ENCODE assay signal across 9 cellular contexts in the genomic region with DNA sequence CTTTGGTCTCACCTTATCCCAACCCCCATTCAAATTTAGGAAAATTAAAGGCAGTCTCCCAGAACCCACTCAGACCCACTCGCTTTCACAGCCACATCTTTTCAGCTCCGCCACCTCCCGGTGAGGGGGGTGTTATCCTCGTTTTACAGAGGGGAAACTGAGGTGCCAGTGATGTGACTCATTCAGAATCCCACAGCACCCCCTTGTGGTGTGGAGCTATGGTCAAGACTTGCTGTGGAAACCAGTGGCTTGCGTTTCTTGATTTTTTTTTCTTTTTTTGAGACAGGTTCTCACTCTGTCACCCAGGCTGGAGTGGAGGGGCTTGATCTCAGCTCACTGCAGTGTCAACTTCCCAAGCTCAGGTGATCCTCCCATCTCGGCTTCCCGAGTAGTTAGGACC. TPM values are rescaled to one million over a fixed set of nuclear protein-coding genes. Genes with fewer than 3 reads are reported as not detected.
DNase-seq lines count a peak whose midpoint lies in the region; ATAC-seq, FAIRE-seq and TF ChIP-seq lines count a peak whose summit lies in the region.
"Had no signal": no experiment of that assay in that cellular context is flagged by ENCODE, and none has a peak within 500 bp of the region (broad histone marks: within the 10 kb centered on the region; RNA-seq: fewer than 3 reads in every experiment).

No MANE protein-coding gene starts in this region.

- ATAC-seq in left cardiac atrium = no peak
- no peak for ATAC-seq in left ventricle myocardium superior
- peak; percentile 46; the same call in 1 of the 2 replicates for ATAC-seq in WTC11
- ATAC-seq in GM21619 (IDR thresholded peaks at IDR 0.05; ENCODE audit: unreplicated experiment) = no peak
- ATAC-seq in GM21717 (IDR thresholded peaks at IDR 0.05; ENCODE audit: unreplicated experiment) = no peak

- H3K9me3 Mint-ChIP-seq in WTC11 = peaks cover under 1% of the 10 kb centered on the region

- CTCF ChIA-PET in WTC11 (lab: Charles Lee) = interaction anchor here (0.7 to 2.9 kb wide), 22 partner anchors 9 to 399 kb away, joined by 3 to 25 read pairs (median 4); a partner anchor contains a TSS

- H3K4me1 Mint-ChIP-seq in WTC11 = peaks cover 7% of the 10 kb centered on the region

- intact Hi-C loops in left cardiac atrium (cut with DNase I) = no loop called here
- intact Hi-C loops in left ventricle myocardium superior (cut with micrococcal nuclease) = no loop called here

- DNase-seq in left cardiac atrium (peak; percentile 24), left ventricle myocardium superior (no peak), WTC11 (ENCODE audit: low spot score) (peak; percentile 63), foreskin fibroblast (no peak), urothelium cell line (ENCODE audit: low spot score) (peak; percentile 9), RKO (ENCODE audit: low spot score) (no peak)

- TF ChIP-seq CTCF in WTC11 (IDR thresholded peaks at IDR 0.05) (no peak; the same call in 1 of the 2 replicates), foreskin fibroblast (IDR thresholded peaks at IDR 0.05; ENCODE audit: low read depth, low read length) (peak; percentile 29)

- H3K36me3 Mint-ChIP-seq in WTC11 = no peaks in the 10 kb centered on the region

- POLR2A ChIA-PET in WTC11 (lab: Charles Lee) = no interaction called here

- no peaks in the 10 kb centered on the region for H3K27me3 Mint-ChIP-seq in WTC11 (ENCODE audit: low read depth)

- no peak overlapping the region for H3K27ac Mint-ChIP-seq in WTC11

- H3K4me3 Mint-ChIP-seq in WTC11 = no peak overlapping the region

- FAIRE-seq in urothelium cell line (lab: Jason Lieb, UNC) = no peak
- FAIRE-seq: G401.6 had no signal

- no peak overlapping the region for H3K4me3 ChIP-seq in foreskin fibroblast (ENCODE audit: low read depth in 1 of 2, low read length in 2 of 2)

TF ChIP-seq in WTC11, 78 proteins besides CTCF, POLR2A, EP300 and RAD21:
- no peak for TF ChIP-seq ZNF138 (CRISPR knock-in tag; conservative IDR thresholded peaks at IDR 0.05)

RNA-seq across cellular contexts. Expression of a gene that starts 27.6 kb away (rescaled TPM):
- 1 to 10 TPM; 5.1 to 6.3 TPM for total RNA-seq in left cardiac atrium
- 2.7 TPM for total RNA-seq in left ventricle myocardium superior
- 5.1 to 6.6 TPM (median 5.3 TPM) in 3 replicates for total RNA-seq in WTC11 (2021)

Comparison
In these comparisons a context has a peak if more than half of its experiments do, and no peak if none do; other contexts are left out.
1. DNase-seq: peak in left cardiac atrium (single experiment), WTC11 (single experiment) and urothelium cell line (single experiment); none in left ventricle myocardium superior (single experiment), foreskin fibroblast (0 of 2) and RKO (single experiment).